In the genomic region with DNA sequence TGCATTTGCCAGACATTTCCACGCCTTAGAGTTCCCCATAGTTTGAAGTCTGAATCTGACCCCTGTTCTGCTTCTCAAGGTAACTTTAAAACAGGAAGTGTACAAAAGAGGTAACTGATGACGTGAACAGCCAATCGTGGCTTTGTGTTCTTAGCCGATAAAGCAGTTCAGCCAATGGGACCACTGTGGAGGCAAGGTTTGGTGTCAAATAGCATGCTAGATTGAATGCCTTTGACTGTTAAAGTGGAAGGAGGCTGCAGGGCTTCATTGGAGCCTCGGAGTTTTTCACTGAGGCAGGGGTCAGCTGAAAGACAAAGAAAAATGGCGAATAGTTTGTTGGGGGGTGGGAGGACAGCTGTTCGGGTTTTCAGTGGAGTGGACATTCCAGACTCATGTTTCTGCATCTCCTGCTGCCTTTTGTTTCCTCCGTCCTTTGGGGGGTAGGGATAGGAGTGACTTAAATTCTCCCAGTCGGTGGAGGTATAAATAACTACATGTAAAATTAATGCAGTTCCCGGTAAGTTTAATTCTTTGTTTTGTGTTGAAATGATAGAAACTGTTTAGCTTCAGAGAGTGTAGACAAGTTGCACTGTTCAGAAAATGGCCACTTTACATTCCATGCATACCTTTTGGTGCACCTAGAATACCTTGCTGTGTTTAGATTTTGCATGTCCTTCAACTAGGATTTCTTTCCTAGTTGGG, we compare ENCODE assay signal across 1 cellular context.
TF ChIP-seq lines count a peak whose summit lies in the region.

No MANE protein-coding gene starts in this region.

TF ChIP-seq in HepG2, 621 proteins besides CTCF, POLR2A, EP300 and RAD21 (continued from another document and continues in another):
- TF ChIP-seq, protein P1, sequence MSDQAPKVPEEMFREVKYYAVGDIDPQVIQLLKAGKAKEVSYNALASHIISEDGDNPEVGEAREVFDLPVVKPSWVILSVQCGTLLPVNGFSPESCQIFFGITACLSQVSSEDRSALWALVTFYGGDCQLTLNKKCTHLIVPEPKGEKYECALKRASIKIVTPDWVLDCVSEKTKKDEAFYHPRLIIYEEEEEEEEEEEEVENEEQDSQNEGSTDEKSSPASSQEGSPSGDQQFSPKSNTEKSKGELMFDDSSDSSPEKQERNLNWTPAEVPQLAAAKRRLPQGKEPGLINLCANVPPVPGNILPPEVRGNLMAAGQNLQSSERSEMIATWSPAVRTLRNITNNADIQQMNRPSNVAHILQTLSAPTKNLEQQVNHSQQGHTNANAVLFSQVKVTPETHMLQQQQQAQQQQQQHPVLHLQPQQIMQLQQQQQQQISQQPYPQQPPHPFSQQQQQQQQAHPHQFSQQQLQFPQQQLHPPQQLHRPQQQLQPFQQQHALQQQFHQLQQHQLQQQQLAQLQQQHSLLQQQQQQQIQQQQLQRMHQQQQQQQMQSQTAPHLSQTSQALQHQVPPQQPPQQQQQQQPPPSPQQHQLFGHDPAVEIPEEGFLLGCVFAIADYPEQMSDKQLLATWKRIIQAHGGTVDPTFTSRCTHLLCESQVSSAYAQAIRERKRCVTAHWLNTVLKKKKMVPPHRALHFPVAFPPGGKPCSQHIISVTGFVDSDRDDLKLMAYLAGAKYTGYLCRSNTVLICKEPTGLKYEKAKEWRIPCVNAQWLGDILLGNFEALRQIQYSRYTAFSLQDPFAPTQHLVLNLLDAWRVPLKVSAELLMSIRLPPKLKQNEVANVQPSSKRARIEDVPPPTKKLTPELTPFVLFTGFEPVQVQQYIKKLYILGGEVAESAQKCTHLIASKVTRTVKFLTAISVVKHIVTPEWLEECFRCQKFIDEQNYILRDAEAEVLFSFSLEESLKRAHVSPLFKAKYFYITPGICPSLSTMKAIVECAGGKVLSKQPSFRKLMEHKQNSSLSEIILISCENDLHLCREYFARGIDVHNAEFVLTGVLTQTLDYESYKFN (CRISPR knock-in tag; conservative IDR thresholded peaks at IDR 0.05) = no peak; the same call in 1 of the 2 replicates
- TF ChIP-seq KLF12 (CRISPR knock-in tag; IDR thresholded peaks at IDR 0.05; ENCODE audit: borderline replicate concordance) (no peak), MIXL1 (CRISPR knock-in tag; IDR thresholded peaks at IDR 0.05) (0 out of 2 replicates have a peak, but pooled peaks have one; percentile 12), THYN1 (CRISPR knock-in tag; IDR thresholded peaks at IDR 0.05; ENCODE audit: borderline replicate concordance, low read depth) (no peak), ZNF567 (CRISPR knock-in tag; IDR thresholded peaks at IDR 0.05; ENCODE audit: borderline replicate concordance) (no peak), IRX3 (CRISPR knock-in tag; IDR thresholded peaks at IDR 0.05; ENCODE audit: borderline replicate concordance, low read depth) (no peak), ATF7-NPFF (CRISPR knock-in tag; IDR thresholded peaks at IDR 0.05; ENCODE audit: low read depth) (no peak), ZBTB20 (CRISPR knock-in tag; IDR thresholded peaks at IDR 0.05; ENCODE audit: borderline replicate concordance, low read depth) (no peak), ELF1 (CRISPR knock-in tag; IDR thresholded peaks at IDR 0.05) (peak; percentile 88), DR1 (CRISPR knock-in tag; IDR thresholded peaks at IDR 0.05) (peak; percentile 87; the same call in 1 of the 2 replicates), ZNF768 (CRISPR knock-in tag; IDR thresholded peaks at IDR 0.05) (no peak), ZNF713 (CRISPR knock-in tag; IDR thresholded peaks at IDR 0.05) (no peak), SMAD9 (CRISPR knock-in tag; IDR thresholded peaks at IDR 0.05) (no peak), NAIF1 (CRISPR knock-in tag; IDR thresholded peaks at IDR 0.05; ENCODE audit: borderline replicate concordance) (no peak), SPEN (CRISPR knock-in tag; IDR thresholded peaks at IDR 0.05; ENCODE audit: low read depth) (peak; percentile 45; the same call in 1 of the 2 replicates), GZF1 (CRISPR knock-in tag; IDR thresholded peaks at IDR 0.05) (no peak), YY1 (IDR thresholded peaks at IDR 0.05; ENCODE audit: insufficient read depth, insufficient replicate concordance, low read depth, low read length) (peak; percentile 46), ZNF782 (CRISPR knock-in tag; IDR thresholded peaks at IDR 0.05; ENCODE audit: borderline replicate concordance) (no peak), HDAC1 (CRISPR knock-in tag; IDR thresholded peaks at IDR 0.05) (peak; percentile 68), YEATS4 (CRISPR knock-in tag; IDR thresholded peaks at IDR 0.05; ENCODE audit: borderline replicate concordance) (no peak; the same call in 1 of the 2 replicates), ZNF850 (CRISPR knock-in tag; conservative IDR thresholded peaks at IDR 0.05) (no peak), XRCC5 (optimal IDR thresholded peaks at IDR 0.05; ENCODE audit: low read length) (peak; percentile 22), ZNF556 (CRISPR knock-in tag; IDR thresholded peaks at IDR 0.05; ENCODE audit: borderline replicate concordance) (no peak), FOXA1 (IDR thresholded peaks at IDR 0.05) (no peak), FOXA1 (CRISPR knock-in tag; IDR thresholded peaks at IDR 0.05) (peak; percentile 77), ZNF780A (CRISPR knock-in tag; IDR thresholded peaks at IDR 0.05) (no peak), POLR2G (IDR thresholded peaks at IDR 0.05; ENCODE audit: low read depth, low read length) (peak; percentile 76), WIZ (CRISPR knock-in tag; IDR thresholded peaks at IDR 0.05) (0 out of 2 replicates have a peak, but pooled peaks have one; percentile 54), ZNF460 (CRISPR knock-in tag; IDR thresholded peaks at IDR 0.05; ENCODE audit: borderline replicate concordance) (no peak), ZNF891 (CRISPR knock-in tag; IDR thresholded peaks at IDR 0.05) (no peak), ZNF205 (CRISPR knock-in tag; IDR thresholded peaks at IDR 0.05) (no peak), SIN3A (IDR thresholded peaks at IDR 0.05; ENCODE audit: borderline replicate concordance, low read depth, low read length) (no peak; the same call in 1 of the 2 replicates), CCAR2 (optimal IDR thresholded peaks at IDR 0.05; ENCODE audit: low read depth, low read length) (no peak), ZKSCAN1 (IDR thresholded peaks at IDR 0.05; ENCODE audit: low read length) (no peak), ZNF558 (CRISPR knock-in tag; IDR thresholded peaks at IDR 0.05; ENCODE audit: borderline replicate concordance) (no peak), ZNF335 (CRISPR knock-in tag; IDR thresholded peaks at IDR 0.05) (no peak), ZNF326 (CRISPR knock-in tag; IDR thresholded peaks at IDR 0.05; ENCODE audit: borderline replicate concordance) (no peak), ZBTB7A (CRISPR knock-in tag; IDR thresholded peaks at IDR 0.05) (no peak), HMG20B (CRISPR knock-in tag; conservative IDR thresholded peaks at IDR 0.05) (no peak), ZNF160 (CRISPR knock-in tag; IDR thresholded peaks at IDR 0.05) (no peak)
- TF ChIP-seq, protein P2, sequence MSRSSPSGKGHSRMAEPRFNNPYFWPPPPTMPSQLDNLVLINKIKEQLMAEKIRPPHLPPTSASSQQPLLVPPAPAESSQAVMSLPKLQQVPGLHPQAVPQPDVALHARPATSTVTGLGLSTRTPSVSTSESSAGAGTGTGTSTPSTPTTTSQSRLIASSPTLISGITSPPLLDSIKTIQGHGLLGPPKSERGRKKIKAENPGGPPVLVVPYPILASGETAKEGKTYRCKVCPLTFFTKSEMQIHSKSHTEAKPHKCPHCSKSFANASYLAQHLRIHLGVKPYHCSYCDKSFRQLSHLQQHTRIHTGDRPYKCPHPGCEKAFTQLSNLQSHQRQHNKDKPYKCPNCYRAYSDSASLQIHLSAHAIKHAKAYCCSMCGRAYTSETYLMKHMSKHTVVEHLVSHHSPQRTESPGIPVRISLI (CRISPR knock-in tag; IDR thresholded peaks at IDR 0.05; ENCODE audit: borderline replicate concordance) = no peak
- TF ChIP-seq, protein P3, sequence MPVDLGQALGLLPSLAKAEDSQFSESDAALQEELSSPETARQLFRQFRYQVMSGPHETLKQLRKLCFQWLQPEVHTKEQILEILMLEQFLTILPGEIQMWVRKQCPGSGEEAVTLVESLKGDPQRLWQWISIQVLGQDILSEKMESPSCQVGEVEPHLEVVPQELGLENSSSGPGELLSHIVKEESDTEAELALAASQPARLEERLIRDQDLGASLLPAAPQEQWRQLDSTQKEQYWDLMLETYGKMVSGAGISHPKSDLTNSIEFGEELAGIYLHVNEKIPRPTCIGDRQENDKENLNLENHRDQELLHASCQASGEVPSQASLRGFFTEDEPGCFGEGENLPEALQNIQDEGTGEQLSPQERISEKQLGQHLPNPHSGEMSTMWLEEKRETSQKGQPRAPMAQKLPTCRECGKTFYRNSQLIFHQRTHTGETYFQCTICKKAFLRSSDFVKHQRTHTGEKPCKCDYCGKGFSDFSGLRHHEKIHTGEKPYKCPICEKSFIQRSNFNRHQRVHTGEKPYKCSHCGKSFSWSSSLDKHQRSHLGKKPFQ (CRISPR knock-in tag; IDR thresholded peaks at IDR 0.05; ENCODE audit: insufficient replicate concordance) = no peak
- TF ChIP-seq, protein P4, sequence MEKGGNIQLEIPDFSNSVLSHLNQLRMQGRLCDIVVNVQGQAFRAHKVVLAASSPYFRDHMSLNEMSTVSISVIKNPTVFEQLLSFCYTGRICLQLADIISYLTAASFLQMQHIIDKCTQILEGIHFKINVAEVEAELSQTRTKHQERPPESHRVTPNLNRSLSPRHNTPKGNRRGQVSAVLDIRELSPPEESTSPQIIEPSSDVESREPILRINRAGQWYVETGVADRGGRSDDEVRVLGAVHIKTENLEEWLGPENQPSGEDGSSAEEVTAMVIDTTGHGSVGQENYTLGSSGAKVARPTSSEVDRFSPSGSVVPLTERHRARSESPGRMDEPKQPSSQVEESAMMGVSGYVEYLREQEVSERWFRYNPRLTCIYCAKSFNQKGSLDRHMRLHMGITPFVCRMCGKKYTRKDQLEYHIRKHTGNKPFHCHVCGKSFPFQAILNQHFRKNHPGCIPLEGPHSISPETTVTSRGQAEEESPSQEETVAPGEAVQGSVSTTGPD (CRISPR knock-in tag; IDR thresholded peaks at IDR 0.05) = no peak
- TF ChIP-seq, protein P5, sequence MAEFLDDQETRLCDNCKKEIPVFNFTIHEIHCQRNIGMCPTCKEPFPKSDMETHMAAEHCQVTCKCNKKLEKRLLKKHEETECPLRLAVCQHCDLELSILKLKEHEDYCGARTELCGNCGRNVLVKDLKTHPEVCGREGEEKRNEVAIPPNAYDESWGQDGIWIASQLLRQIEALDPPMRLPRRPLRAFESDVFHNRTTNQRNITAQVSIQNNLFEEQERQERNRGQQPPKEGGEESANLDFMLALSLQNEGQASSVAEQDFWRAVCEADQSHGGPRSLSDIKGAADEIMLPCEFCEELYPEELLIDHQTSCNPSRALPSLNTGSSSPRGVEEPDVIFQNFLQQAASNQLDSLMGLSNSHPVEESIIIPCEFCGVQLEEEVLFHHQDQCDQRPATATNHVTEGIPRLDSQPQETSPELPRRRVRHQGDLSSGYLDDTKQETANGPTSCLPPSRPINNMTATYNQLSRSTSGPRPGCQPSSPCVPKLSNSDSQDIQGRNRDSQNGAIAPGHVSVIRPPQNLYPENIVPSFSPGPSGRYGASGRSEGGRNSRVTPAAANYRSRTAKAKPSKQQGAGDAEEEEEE (CRISPR knock-in tag; IDR thresholded peaks at IDR 0.05; ENCODE audit: borderline replicate concordance) = no peak
- TF ChIP-seq, protein P6, sequence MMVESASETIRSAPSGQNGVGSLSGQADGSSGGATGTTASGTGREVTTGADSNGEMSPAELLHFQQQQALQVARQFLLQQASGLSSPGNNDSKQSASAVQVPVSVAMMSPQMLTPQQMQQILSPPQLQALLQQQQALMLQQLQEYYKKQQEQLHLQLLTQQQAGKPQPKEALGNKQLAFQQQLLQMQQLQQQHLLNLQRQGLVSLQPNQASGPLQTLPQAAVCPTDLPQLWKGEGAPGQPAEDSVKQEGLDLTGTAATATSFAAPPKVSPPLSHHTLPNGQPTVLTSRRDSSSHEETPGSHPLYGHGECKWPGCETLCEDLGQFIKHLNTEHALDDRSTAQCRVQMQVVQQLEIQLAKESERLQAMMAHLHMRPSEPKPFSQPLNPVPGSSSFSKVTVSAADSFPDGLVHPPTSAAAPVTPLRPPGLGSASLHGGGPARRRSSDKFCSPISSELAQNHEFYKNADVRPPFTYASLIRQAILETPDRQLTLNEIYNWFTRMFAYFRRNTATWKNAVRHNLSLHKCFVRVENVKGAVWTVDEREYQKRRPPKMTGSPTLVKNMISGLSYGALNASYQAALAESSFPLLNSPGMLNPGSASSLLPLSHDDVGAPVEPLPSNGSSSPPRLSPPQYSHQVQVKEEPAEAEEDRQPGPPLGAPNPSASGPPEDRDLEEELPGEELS (CRISPR knock-in tag; IDR thresholded peaks at IDR 0.05) = no peak
- TF ChIP-seq, protein P7, sequence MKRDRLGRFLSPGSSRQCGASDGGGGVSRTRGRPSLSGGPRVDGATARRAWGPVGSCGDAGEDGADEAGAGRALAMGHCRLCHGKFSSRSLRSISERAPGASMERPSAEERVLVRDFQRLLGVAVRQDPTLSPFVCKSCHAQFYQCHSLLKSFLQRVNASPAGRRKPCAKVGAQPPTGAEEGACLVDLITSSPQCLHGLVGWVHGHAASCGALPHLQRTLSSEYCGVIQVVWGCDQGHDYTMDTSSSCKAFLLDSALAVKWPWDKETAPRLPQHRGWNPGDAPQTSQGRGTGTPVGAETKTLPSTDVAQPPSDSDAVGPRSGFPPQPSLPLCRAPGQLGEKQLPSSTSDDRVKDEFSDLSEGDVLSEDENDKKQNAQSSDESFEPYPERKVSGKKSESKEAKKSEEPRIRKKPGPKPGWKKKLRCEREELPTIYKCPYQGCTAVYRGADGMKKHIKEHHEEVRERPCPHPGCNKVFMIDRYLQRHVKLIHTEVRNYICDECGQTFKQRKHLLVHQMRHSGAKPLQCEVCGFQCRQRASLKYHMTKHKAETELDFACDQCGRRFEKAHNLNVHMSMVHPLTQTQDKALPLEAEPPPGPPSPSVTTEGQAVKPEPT (CRISPR knock-in tag; IDR thresholded peaks at IDR 0.05; ENCODE audit: low read depth) = no peak
- TF ChIP-seq, protein P8, sequence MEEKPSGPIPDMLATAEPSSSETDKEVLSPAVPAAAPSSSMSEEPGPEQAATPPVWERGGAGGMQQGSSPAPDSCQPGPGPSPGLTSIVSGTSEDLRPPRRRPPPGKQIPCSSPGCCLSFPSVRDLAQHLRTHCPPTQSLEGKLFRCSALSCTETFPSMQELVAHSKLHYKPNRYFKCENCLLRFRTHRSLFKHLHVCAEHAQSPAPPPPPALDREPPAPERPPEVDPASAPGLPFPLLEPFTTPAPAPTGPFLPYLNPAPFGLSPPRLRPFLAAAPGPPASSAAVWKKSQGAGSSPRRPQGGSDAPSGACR (CRISPR knock-in tag; IDR thresholded peaks at IDR 0.05) = no peak
- TF ChIP-seq, protein P9, sequence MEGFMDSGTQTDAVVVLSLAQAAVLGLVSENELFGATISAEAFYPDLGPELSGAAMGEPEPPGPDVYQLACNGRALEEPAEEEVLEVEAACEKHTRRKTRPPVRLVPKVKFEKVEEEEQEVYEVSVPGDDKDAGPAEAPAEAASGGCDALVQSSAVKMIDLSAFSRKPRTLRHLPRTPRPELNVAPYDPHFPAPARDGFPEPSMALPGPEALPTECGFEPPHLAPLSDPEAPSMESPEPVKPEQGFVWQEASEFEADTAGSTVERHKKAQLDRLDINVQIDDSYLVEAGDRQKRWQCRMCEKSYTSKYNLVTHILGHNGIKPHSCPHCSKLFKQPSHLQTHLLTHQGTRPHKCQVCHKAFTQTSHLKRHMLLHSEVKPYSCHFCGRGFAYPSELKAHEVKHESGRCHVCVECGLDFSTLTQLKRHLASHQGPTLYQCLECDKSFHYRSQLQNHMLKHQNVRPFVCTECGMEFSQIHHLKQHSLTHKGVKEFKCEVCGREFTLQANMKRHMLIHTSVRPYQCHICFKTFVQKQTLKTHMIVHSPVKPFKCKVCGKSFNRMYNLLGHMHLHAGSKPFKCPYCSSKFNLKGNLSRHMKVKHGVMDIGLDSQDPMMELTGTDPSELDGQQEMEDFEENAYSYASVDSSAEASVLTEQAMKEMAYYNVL (CRISPR knock-in tag; IDR thresholded peaks at IDR 0.05; ENCODE audit: borderline replicate concordance) = no peak
